Comparison of ENCODE assay signal across 1 cellular context in genomic region chr15:98647026-98647773, GRCh38.
TF ChIP-seq lines count a peak whose summit lies in the region.

No MANE protein-coding gene starts in this region.

TF ChIP-seq in HepG2, 621 proteins besides CTCF, POLR2A, EP300 and RAD21 (continued from another document and continues in another):
- no peak for TF ChIP-seq MYNN (CRISPR knock-in tag; IDR thresholded peaks at IDR 0.05; ENCODE audit: low read depth)
- TF ChIP-seq CSRNP1 (CRISPR knock-in tag; IDR thresholded peaks at IDR 0.05), result peak; percentile 66; the same call in 1 of the 2 replicates
- TF ChIP-seq TBL1XR1 (IDR thresholded peaks at IDR 0.05; ENCODE audit: borderline replicate concordance, low read length, partially characterized antibody), result no peak
- no peak for TF ChIP-seq CCAR2 (optimal IDR thresholded peaks at IDR 0.05; ENCODE audit: low read depth, low read length)
- TF ChIP-seq ARNT2 (CRISPR knock-in tag; IDR thresholded peaks at IDR 0.05; ENCODE audit: low read depth), result peak; percentile 95
- no peak for TF ChIP-seq ZNF253 (CRISPR knock-in tag; IDR thresholded peaks at IDR 0.05; ENCODE audit: borderline replicate concordance)
- TF ChIP-seq ZBTB14 (CRISPR knock-in tag; IDR thresholded peaks at IDR 0.05), result peak; percentile 95
- no peak for TF ChIP-seq ZHX2 (IDR thresholded peaks at IDR 0.05; ENCODE audit: low read depth)
- TF ChIP-seq ZHX2 (CRISPR knock-in tag; IDR thresholded peaks at IDR 0.05; ENCODE audit: borderline replicate concordance), result no peak
- no peak for TF ChIP-seq SETDB1 (CRISPR knock-in tag; IDR thresholded peaks at IDR 0.05; ENCODE audit: borderline replicate concordance)
- no peak for TF ChIP-seq STAT6 (CRISPR knock-in tag; IDR thresholded peaks at IDR 0.05; ENCODE audit: borderline replicate concordance)
- TF ChIP-seq ATM (IDR thresholded peaks at IDR 0.05; ENCODE audit: borderline replicate concordance), result no peak
- no peak for TF ChIP-seq MEF2D (CRISPR knock-in tag; IDR thresholded peaks at IDR 0.05)
- TF ChIP-seq YEATS4 (CRISPR knock-in tag; IDR thresholded peaks at IDR 0.05; ENCODE audit: borderline replicate concordance), result peak; percentile 80; the same call in 1 of the 2 replicates
- TF ChIP-seq, protein P1, sequence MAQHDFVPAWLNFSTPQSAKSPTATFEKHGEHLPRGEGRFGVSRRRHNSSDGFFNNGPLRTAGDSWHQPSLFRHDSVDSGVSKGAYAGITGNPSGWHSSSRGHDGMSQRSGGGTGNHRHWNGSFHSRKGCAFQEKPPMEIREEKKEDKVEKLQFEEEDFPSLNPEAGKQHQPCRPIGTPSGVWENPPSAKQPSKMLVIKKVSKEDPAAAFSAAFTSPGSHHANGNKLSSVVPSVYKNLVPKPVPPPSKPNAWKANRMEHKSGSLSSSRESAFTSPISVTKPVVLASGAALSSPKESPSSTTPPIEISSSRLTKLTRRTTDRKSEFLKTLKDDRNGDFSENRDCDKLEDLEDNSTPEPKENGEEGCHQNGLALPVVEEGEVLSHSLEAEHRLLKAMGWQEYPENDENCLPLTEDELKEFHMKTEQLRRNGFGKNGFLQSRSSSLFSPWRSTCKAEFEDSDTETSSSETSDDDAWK (CRISPR knock-in tag; IDR thresholded peaks at IDR 0.05), result no peak
- TF ChIP-seq SP5 (CRISPR knock-in tag; IDR thresholded peaks at IDR 0.05; ENCODE audit: borderline replicate concordance, low read depth), result 0 out of 2 replicates have a peak, but pooled peaks have one; percentile 11
- TF ChIP-seq STAG1 (CRISPR knock-in tag; IDR thresholded peaks at IDR 0.05), result peak; percentile 14; the same call in 1 of the 2 replicates
- TF ChIP-seq, protein P2, sequence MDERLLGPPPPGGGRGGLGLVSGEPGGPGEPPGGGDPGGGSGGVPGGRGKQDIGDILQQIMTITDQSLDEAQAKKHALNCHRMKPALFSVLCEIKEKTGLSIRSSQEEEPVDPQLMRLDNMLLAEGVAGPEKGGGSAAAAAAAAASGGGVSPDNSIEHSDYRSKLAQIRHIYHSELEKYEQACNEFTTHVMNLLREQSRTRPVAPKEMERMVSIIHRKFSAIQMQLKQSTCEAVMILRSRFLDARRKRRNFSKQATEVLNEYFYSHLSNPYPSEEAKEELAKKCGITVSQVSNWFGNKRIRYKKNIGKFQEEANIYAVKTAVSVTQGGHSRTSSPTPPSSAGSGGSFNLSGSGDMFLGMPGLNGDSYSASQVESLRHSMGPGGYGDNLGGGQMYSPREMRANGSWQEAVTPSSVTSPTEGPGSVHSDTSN (CRISPR knock-in tag; IDR thresholded peaks at IDR 0.05), result no peak
- TF ChIP-seq ZNF510 (CRISPR knock-in tag; IDR thresholded peaks at IDR 0.05; ENCODE audit: low read depth), result no peak; the same call in 1 of the 2 replicates
- TF ChIP-seq SP4 (CRISPR knock-in tag; IDR thresholded peaks at IDR 0.05), result peak; percentile 77
- no peak for TF ChIP-seq HNRNPH1 (optimal IDR thresholded peaks at IDR 0.05; ENCODE audit: low read depth, low read length)
- no peak; the same call in 1 of the 2 replicates for TF ChIP-seq CHD4 (IDR thresholded peaks at IDR 0.05; ENCODE audit: borderline replicate concordance, low read length)
- no peak for TF ChIP-seq CAMTA2 (CRISPR knock-in tag; IDR thresholded peaks at IDR 0.05; ENCODE audit: borderline replicate concordance)
- no peak for TF ChIP-seq NR2F6 (IDR thresholded peaks at IDR 0.05)
- TF ChIP-seq NR2F6 (CRISPR knock-in tag; IDR thresholded peaks at IDR 0.05), result no peak
- no peak for TF ChIP-seq SSRP1 (CRISPR knock-in tag; IDR thresholded peaks at IDR 0.05)
- TF ChIP-seq ZSCAN20 (CRISPR knock-in tag; IDR thresholded peaks at IDR 0.05; ENCODE audit: borderline replicate concordance), result peak; percentile 83
- peak; percentile 70; the same call in 1 of the 2 replicates for TF ChIP-seq NFAT5 (CRISPR knock-in tag; IDR thresholded peaks at IDR 0.05)
- peak; percentile 84 for TF ChIP-seq SALL2 (CRISPR knock-in tag; IDR thresholded peaks at IDR 0.05)
- no peak for TF ChIP-seq ZNF362 (CRISPR knock-in tag; IDR thresholded peaks at IDR 0.05; ENCODE audit: borderline replicate concordance)
- no peak for TF ChIP-seq SIX4 (CRISPR knock-in tag; IDR thresholded peaks at IDR 0.05)
- TF ChIP-seq ZNF775 (CRISPR knock-in tag; IDR thresholded peaks at IDR 0.05; ENCODE audit: borderline replicate concordance), result no peak
- TF ChIP-seq PRDM4 (CRISPR knock-in tag; IDR thresholded peaks at IDR 0.05; ENCODE audit: borderline replicate concordance), result no peak
